ENCODE assay signal across 1 cellular context in genomic region chr6:56807992-56808342, GRCh38.
TF ChIP-seq lines count a peak whose summit lies in the region.

No MANE protein-coding gene starts in this region.

TF ChIP-seq in HEK293, 187 proteins besides CTCF, POLR2A, EP300 and RAD21 (continued from another document):
- TF ChIP-seq, protein P1, sequence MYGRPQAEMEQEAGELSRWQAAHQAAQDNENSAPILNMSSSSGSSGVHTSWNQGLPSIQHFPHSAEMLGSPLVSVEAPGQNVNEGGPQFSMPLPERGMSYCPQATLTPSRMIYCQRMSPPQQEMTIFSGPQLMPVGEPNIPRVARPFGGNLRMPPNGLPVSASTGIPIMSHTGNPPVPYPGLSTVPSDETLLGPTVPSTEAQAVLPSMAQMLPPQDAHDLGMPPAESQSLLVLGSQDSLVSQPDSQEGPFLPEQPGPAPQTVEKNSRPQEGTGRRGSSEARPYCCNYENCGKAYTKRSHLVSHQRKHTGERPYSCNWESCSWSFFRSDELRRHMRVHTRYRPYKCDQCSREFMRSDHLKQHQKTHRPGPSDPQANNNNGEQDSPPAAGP (tag by site-specific recombination; IDR thresholded peaks at IDR 0.05) = 0 out of 2 replicates have a peak, but pooled peaks have one; percentile 23
- TF ChIP-seq ZSCAN4 (tag by site-specific recombination; IDR thresholded peaks at IDR 0.05) = no peak
- TF ChIP-seq YY1 (tag by site-specific recombination; IDR thresholded peaks at IDR 0.05) = no peak
- no peak for TF ChIP-seq ZBTB48 (tag by site-specific recombination; IDR thresholded peaks at IDR 0.05)
TF ChIP-seq in HEK293: peak in this region for 7.
